8 cellular contexts compared by ENCODE assay signal in genomic region chr17:77420804-77421634, GRCh38.
DNase-seq lines count a peak whose midpoint lies in the region; ATAC-seq and TF ChIP-seq lines count a peak whose summit lies in the region.

No MANE protein-coding gene starts in this region.

- peak overlapping the region; percentile 85 for H3K27ac Mint-ChIP-seq in GM23338

- TF ChIP-seq EP300 in sigmoid colon (IDR thresholded peaks at IDR 0.05), result no peak

- H2AFZ ChIP-seq in GM23338, result no peak overlapping the region

- TF ChIP-seq CTCF in GM23338 (conservative IDR thresholded peaks at IDR 0.05; ENCODE audit: low read depth in 2 of 2), result no peak
- no peak for TF ChIP-seq CTCF in foreskin fibroblast (IDR thresholded peaks at IDR 0.05; ENCODE audit: low read depth, low read length)
- TF ChIP-seq CTCF in sigmoid colon (IDR thresholded peaks at IDR 0.05), result no peak

- peaks cover 32% of the 10 kb centered on the region for H3K27me3 Mint-ChIP-seq in GM23338 (ENCODE audit: insufficient read depth, low read depth, poor library complexity)

- TF ChIP-seq POLR2A in sigmoid colon (IDR thresholded peaks at IDR 0.05), result peak in 1 of 2 donors; percentile 7

- peak overlapping the region; percentile 96 for H3K27ac ChIP-seq in GM23338 (ENCODE audit: low read depth)
- H3K27ac ChIP-seq in sigmoid colon, result peak overlapping the region; percentile 96 to 100 (median 98)

- no peaks in the 10 kb centered on the region for H3K36me3 ChIP-seq in GM23338 (ENCODE audit: insufficient read depth)
- H3K36me3 ChIP-seq in sigmoid colon, result no peaks in the 10 kb centered on the region

- peak overlapping the region; percentile 38; the same call in 2 of the 3 replicates for H3K4me3 Mint-ChIP-seq in GM23338

- peaks cover 60% of the 10 kb centered on the region for H3K4me1 Mint-ChIP-seq in GM23338

- no peaks in the 10 kb centered on the region for H3K9me3 ChIP-seq in sigmoid colon

- intact Hi-C loops in sigmoid colon (cut with DNase I), result no loop called here

- no peaks in the 10 kb centered on the region for H3K9me3 Mint-ChIP-seq in GM23338

- peak overlapping the region; percentile 78 for H3K4me2 ChIP-seq in GM23338

- ATAC-seq in GM23338, result peak; percentile 49
- no peak for ATAC-seq in GM21528 (IDR thresholded peaks at IDR 0.05; ENCODE audit: low FRiP score, unreplicated experiment)
- ATAC-seq in GM21423 (IDR thresholded peaks at IDR 0.05; ENCODE audit: unreplicated experiment), result no peak

- peaks cover 52% of the 10 kb centered on the region for H3K79me2 ChIP-seq in GM23338 (replicated peaks; ENCODE audit: insufficient read depth)

- peak; percentile 95 for DNase-seq in A172 (ENCODE audit: low spot score)
- peak; percentile 85 for DNase-seq in GM23338 (ENCODE audit: low spot score)
- peak; percentile 100 for DNase-seq in NCI-H524 (lab: John Stamatoyannopoulos, UW)
- DNase-seq in activated T-cell treated with anti-CD3 and anti-CD28 coated beads, Interleukin-2, amount 50 U/mL, for 1 hour, result peak; percentile 65
- DNase-seq in foreskin fibroblast, result peak; percentile 86 to 92
- peak; percentile 94 for DNase-seq in sigmoid colon

- H4K20me1 ChIP-seq in GM23338 (replicated peaks; ENCODE audit: insufficient read depth), result peaks cover 5% of the 10 kb centered on the region; the same call in 1 of the 2 replicates

- H3K4me3 ChIP-seq in GM23338 (peak overlapping the region; percentile 21; the same call in 1 of the 2 replicates), foreskin fibroblast (ENCODE audit: low read depth in 1 of 2, low read length in 2 of 2) (no peak overlapping the region), sigmoid colon (peak overlapping the region in 1 of 4 donors; percentile 16)

- 0 out of 2 replicates have a peak, but pooled peaks cover 9% of the 10 kb centered on the region for H3F3A ChIP-seq in GM23338 (replicated peaks; ENCODE audit: low read depth)

- WGBS in sigmoid colon, 2 donors, result 33 to 72% methylated on average over 19 of the region's 19 CpGs

- H3K36me3 Mint-ChIP-seq in GM23338 (ENCODE audit: low read depth), result no peaks in the 10 kb centered on the region

- H3K4me1 ChIP-seq in GM23338 (ENCODE audit: insufficient read depth) (peaks cover 51% of the 10 kb centered on the region), sigmoid colon (peaks cover 0 to 99% (median 97%) of the 10 kb centered on the region in 4 donors)

- H3K9me2 ChIP-seq in GM23338 (ENCODE audit: insufficient read depth), result no peaks in the 10 kb centered on the region

- H3K27me3 ChIP-seq in GM23338 (ENCODE audit: insufficient read depth), result no peaks in the 10 kb centered on the region
- H3K27me3 ChIP-seq in sigmoid colon, result no peaks in the 10 kb centered on the region

TF ChIP-seq in GM23338, 12 proteins besides CTCF, POLR2A, EP300 and RAD21:
- TF ChIP-seq ETS1 (IDR thresholded peaks at IDR 0.05), result peak; percentile 70
- TF ChIP-seq REST (IDR thresholded peaks at IDR 0.05; ENCODE audit: unreplicated experiment), result no peak
